ENCODE assay signal across 2 cellular contexts in genomic region chr11:102456381-102456780, GRCh38.
TF ChIP-seq lines count a peak whose summit lies in the region.

No MANE protein-coding gene starts in this region.

TF ChIP-seq in K562, 482 proteins besides CTCF, POLR2A, EP300 and RAD21:
- no peak for TF ChIP-seq CLOCK (CRISPR knock-in tag; IDR thresholded peaks at IDR 0.05; ENCODE audit: borderline replicate concordance)
- peak in 1 of 2 experiments; percentile 29; a peak in 2 of 4 replicates for TF ChIP-seq TRIM24 (IDR thresholded peaks at IDR 0.05)
- TF ChIP-seq ZNF830 (CRISPR knock-in tag; IDR thresholded peaks at IDR 0.05), result no peak
- no peak for TF ChIP-seq ETV1 (tag; conservative IDR thresholded peaks at IDR 0.05; ENCODE audit: low read depth)
- TF ChIP-seq C11orf30 (IDR thresholded peaks at IDR 0.05; ENCODE audit: low read depth), result 0 out of 2 replicates have a peak, but pooled peaks have one; percentile 29
- peak; percentile 51; the same call in 1 of the 2 replicates for TF ChIP-seq CEBPG (CRISPR knock-in tag; IDR thresholded peaks at IDR 0.05)
- peak; percentile 63 to 76 for TF ChIP-seq CEBPG (tag; conservative IDR thresholded peaks at IDR 0.05 in 1 of 2, IDR thresholded peaks at IDR 0.05 in 1 of 2)
- no peak for TF ChIP-seq FOXJ3 (CRISPR knock-in tag; IDR thresholded peaks at IDR 0.05)
- no peak for TF ChIP-seq SIN3A (IDR thresholded peaks at IDR 0.05; ENCODE audit: borderline replicate concordance in 2 of 2, control insufficient read depth in 1 of 2, low read depth in 2 of 2, low read length in 2 of 2)
- TF ChIP-seq TEAD4 (IDR thresholded peaks at IDR 0.05; ENCODE audit: low read length), result no peak
- TF ChIP-seq TEAD4 (CRISPR knock-in tag; IDR thresholded peaks at IDR 0.05; ENCODE audit: borderline replicate concordance), result no peak
- no peak for TF ChIP-seq BRCA1 (IDR thresholded peaks at IDR 0.05)
- TF ChIP-seq BRCA1 (CRISPR knock-in tag; IDR thresholded peaks at IDR 0.05), result no peak
- TF ChIP-seq POLR2H (tag; IDR thresholded peaks at IDR 0.05; ENCODE audit: low read depth), result no peak

TF ChIP-seq in liver, 16 proteins besides CTCF, POLR2A, EP300 and RAD21:
- peak; percentile 67 for TF ChIP-seq ZBTB33 (IDR thresholded peaks at IDR 0.05)
- TF ChIP-seq REST (IDR thresholded peaks at IDR 0.05), result peak; percentile 73
- TF ChIP-seq SP1 (IDR thresholded peaks at IDR 0.05), result peak; percentile 59
- TF ChIP-seq YY1 (IDR thresholded peaks at IDR 0.05), result peak; percentile 92
- peak; percentile 88 for TF ChIP-seq FOXA1 (IDR thresholded peaks at IDR 0.05)
- TF ChIP-seq JUND (IDR thresholded peaks at IDR 0.05), result peak; percentile 75 to 87
- peak; percentile 85 for TF ChIP-seq ATF3 (IDR thresholded peaks at IDR 0.05)
- TF ChIP-seq HNF4A (conservative IDR thresholded peaks at IDR 0.05), result peak; percentile 44 to 60
- no peak for TF ChIP-seq GABPA (IDR thresholded peaks at IDR 0.05 in 1 of 2, conservative IDR thresholded peaks at IDR 0.05 in 1 of 2)
- TF ChIP-seq RXRA (IDR thresholded peaks at IDR 0.05), result peak; percentile 50 to 71
- no peak for TF ChIP-seq HNF4G (IDR thresholded peaks at IDR 0.05)
- TF ChIP-seq EGR1 (IDR thresholded peaks at IDR 0.05; ENCODE audit: low read depth in 2 of 2), result peak in 1 of 2 donors; percentile 49
- no peak for TF ChIP-seq NR2F2 (IDR thresholded peaks at IDR 0.05)
- TF ChIP-seq TAF1 (conservative IDR thresholded peaks at IDR 0.05), result no peak
- TF ChIP-seq FOXA2 (IDR thresholded peaks at IDR 0.05), result peak; percentile 96
- peak; percentile 42 for TF ChIP-seq MAX (IDR thresholded peaks at IDR 0.05)
TF ChIP-seq in liver: peak in this region for 12.
